30 cellular contexts compared by ENCODE assay signal in genomic region chr12:18601962-18602361, GRCh38.
"Had no signal": no experiment of that assay in that cellular context is flagged by ENCODE, and none has a peak within 500 bp of the region (broad histone marks: within the 10 kb centered on the region; RNA-seq: fewer than 3 reads in every experiment).

No MANE protein-coding gene starts in this region.

- H3K36me3 ChIP-seq: gastrocnemius medialis, ovary, upper lobe of left lung had no signal

- H3K27ac Mint-ChIP-seq: mesothelial cell of epicardium; naive B cell; natural killer cell treated with Interleukin-12 subunit alpha and Interleukin-12 subunit beta and Interleukin-15 and Interleukin-18, amount 100 ng/mL, for 72 hours; stimulated activated memory B cell treated with anti-CD40 and anti-IgM and Interleukin-4, amounts not matched to agents 10 μg/mL and 1 μg/mL and 100 μg/mL, for 72 hours had no signal

- H3K27me3 ChIP-seq: dorsolateral prefrontal cortex, gastrocnemius medialis, ovary, testis, tibial artery, upper lobe of left lung had no signal

- H3K36me3 Mint-ChIP-seq: mesothelial cell of epicardium; naive B cell; natural killer cell treated with Interleukin-12 subunit alpha and Interleukin-12 subunit beta and Interleukin-15 and Interleukin-18, amount 100 ng/mL, for 72 hours; stimulated activated memory B cell treated with anti-CD40 and anti-IgM and Interleukin-4, amounts not matched to agents 10 μg/mL and 1 μg/mL and 100 μg/mL, for 72 hours had no signal

- H3K4me1 Mint-ChIP-seq: central memory CD8-positive, alpha-beta T cell; mesothelial cell of epicardium; naive B cell; neural crest cell; stimulated activated memory B cell treated with anti-CD40 and anti-IgM and Interleukin-4, amounts not matched to agents 10 μg/mL and 1 μg/mL and 100 μg/mL, for 72 hours had no signal

- H3K4me2 ChIP-seq: smooth muscle cell had no signal

- H3K4me1 ChIP-seq: gastrocnemius medialis, testis, tibial artery, upper lobe of left lung had no signal

- H3K27ac ChIP-seq: dorsolateral prefrontal cortex, epithelial cell of prostate, gastrocnemius medialis, ovary, testis, tibial artery, upper lobe of left lung had no signal

- H3K27me3 Mint-ChIP-seq: central memory CD8-positive, alpha-beta T cell; naive B cell; natural killer cell treated with Interleukin-12 subunit alpha and Interleukin-12 subunit beta and Interleukin-15 and Interleukin-18, amount 100 ng/mL, for 72 hours; stimulated activated memory B cell treated with anti-CD40 and anti-IgM and Interleukin-4, amounts not matched to agents 10 μg/mL and 1 μg/mL and 100 μg/mL, for 72 hours had no signal

- H3K4me3 ChIP-seq: dorsolateral prefrontal cortex, gastrocnemius medialis, lung, mucosa of descending colon, ovary, smooth muscle cell, testis, tibial artery, upper lobe of left lung had no signal

- H3K9me3 ChIP-seq: gastrocnemius medialis, mucosa of descending colon, ovary, testis, tibial artery, upper lobe of left lung had no signal

- H3K4me3 Mint-ChIP-seq: central memory CD8-positive, alpha-beta T cell; mesothelial cell of epicardium; naive B cell; natural killer cell treated with Interleukin-12 subunit alpha and Interleukin-12 subunit beta and Interleukin-15 and Interleukin-18, amount 100 ng/mL, for 72 hours; neural crest cell; stimulated activated memory B cell treated with anti-CD40 and anti-IgM and Interleukin-4, amounts not matched to agents 10 μg/mL and 1 μg/mL and 100 μg/mL, for 72 hours had no signal

- ATAC-seq: esophagus mucosa; gastrocnemius medialis; left lobe of liver; mucosa of descending colon; natural killer cell treated with Interleukin-12 subunit alpha and Interleukin-12 subunit beta and Interleukin-15 and Interleukin-18, amount 100 ng/mL, for 72 hours; sciatic nerve; stimulated activated memory B cell treated with anti-CD40 and anti-IgM and Interleukin-4, amounts not matched to agents 10 μg/mL and 1 μg/mL and 100 μg/mL, for 72 hours; stimulated activated naive CD8-positive, alpha-beta T cell treated with anti-CD3 and anti-CD28 coated beads, Interleukin-15, Interleukin-2, amounts not matched to agents 100 U/mL and 50 U/mL, for 24 hours had no signal

- DNase-seq: dorsolateral prefrontal cortex; effector CD4-positive, alpha-beta T cell; foreskin fibroblast; gastrocnemius medialis; head of caudate nucleus; mesenchymal stem cell; naive B cell; occipital lobe; ovary; posterior cingulate gyrus; retina; stimulated activated CD4-positive, alpha-beta T cell treated with anti-CD3 and anti-CD28 coated beads, Interleukin-2, amount 100 ng/mL, for 24 hours; stimulated activated CD4-positive, alpha-beta T cell treated with anti-CD3 and anti-CD28 coated beads, Interleukin-4, amount 100 ng/mL, for 4 hours; stimulated activated naive CD8-positive, alpha-beta T cell treated with anti-CD3 and anti-CD28 coated beads, Interleukin-15, Interleukin-2, amounts not matched to agents 100 U/mL and 50 U/mL, for 24 hours; substantia nigra; testis; tibial artery had no signal
